Comparison of ENCODE assay signal across 10 cellular contexts in the genomic region with DNA sequence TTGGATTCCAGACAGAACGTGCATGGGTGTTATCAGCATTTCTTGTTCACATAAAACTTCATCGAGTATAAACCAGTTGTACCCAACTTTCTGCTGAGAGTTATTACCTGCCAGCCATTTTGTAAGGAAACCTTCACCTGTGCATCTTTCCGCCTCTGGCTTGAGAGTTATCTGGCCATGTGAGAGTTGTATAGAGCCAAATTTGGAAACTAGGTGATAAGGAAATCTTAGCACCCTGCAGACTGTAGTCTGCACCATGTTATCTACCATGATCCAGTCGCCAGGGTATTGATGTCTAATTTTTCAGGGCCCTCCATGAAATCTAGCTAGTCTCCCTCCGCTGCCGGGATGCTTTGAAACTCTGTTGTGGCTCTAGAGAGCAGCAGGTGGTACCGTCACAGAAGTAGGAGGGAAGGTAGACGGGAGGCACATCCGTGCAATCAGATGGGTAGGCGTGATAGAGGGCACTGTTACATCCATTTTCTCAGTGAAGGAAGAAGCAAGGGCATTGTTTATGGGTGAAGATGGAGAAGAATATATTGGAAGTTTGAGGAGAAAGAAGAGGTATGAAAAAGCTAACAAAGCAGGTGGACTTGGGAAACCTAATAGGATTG. TPM values are rescaled to one million over a fixed set of nuclear protein-coding genes. Genes with fewer than 3 reads are reported as not detected.
DNase-seq lines count a peak whose midpoint lies in the region; ATAC-seq and TF ChIP-seq lines count a peak whose summit lies in the region.
"Had no signal": no experiment of that assay in that cellular context is flagged by ENCODE, and none has a peak within 500 bp of the region (broad histone marks: within the 10 kb centered on the region; RNA-seq: fewer than 3 reads in every experiment).

No MANE protein-coding gene starts in this region.

- in situ Hi-C loops in mammary epithelial cell (cut with MboI; ENCODE audit: low sequenced_read_pairs in 2 of 2) = no loop called here

- BruUV-seq in mammary epithelial cell (replicated peaks; lab: Mats Ljungman, UMichigan) = no TSS peak

- peak overlapping the region; percentile 74 for H3K4me2 ChIP-seq in mammary epithelial cell (ENCODE audit: insufficient read depth, low read depth, low read length)

- 75 to 77% (median 76%) methylated on average over 10 of the region's 10 CpGs for WGBS in heart left ventricle, 4 donors
- WGBS in mammary epithelial cell (ENCODE audit: low coverage, missing lambda C conversion rate) = 75% methylated on average over 9 of the region's 10 CpGs
- WGBS in aorta, 2 donors = 69 to 75% methylated on average over 10 of the region's 10 CpGs

- H4K20me1 ChIP-seq in mammary epithelial cell (ENCODE audit: insufficient read depth, low read length) = no peaks in the 10 kb centered on the region

- H3K79me2 ChIP-seq in mammary epithelial cell (ENCODE audit: insufficient read depth, low read length) = peaks cover 34% of the 10 kb centered on the region

- H2AFZ ChIP-seq in mammary epithelial cell (ENCODE audit: low read depth, low read length) = peak overlapping the region; percentile 80

- no peaks in the 10 kb centered on the region for H3K9me3 Mint-ChIP-seq in memory B cell
- H3K9me3 Mint-ChIP-seq: IgD-negative memory B cell; stimulated activated naive CD8-positive, alpha-beta T cell treated with anti-CD3 and anti-CD28 coated beads, Interleukin-15, Interleukin-2, amounts not matched to agents 100 ng/mL and 50 ng/mL, for 24 hours had no signal

- H3K4me3 ChIP-seq in heart left ventricle = peak overlapping the region in 11 of 12 donors; percentile 50 to 97 (median 94)
- H3K4me3 ChIP-seq in right atrium auricular region = peak overlapping the region in 1 of 2 donors; percentile 87
- peak overlapping the region; percentile 56 to 96 (median 74) for H3K4me3 ChIP-seq in mammary epithelial cell (replicated peaks in 1 of 3; ENCODE audit: insufficient read depth in 1 of 3, low read depth in 2 of 3, low read length in 3 of 3)
- peak overlapping the region; percentile 88 to 95 for H3K4me3 ChIP-seq in aorta (ENCODE audit: low read length in 2 of 2)

- CTCF ChIA-PET in mammary epithelial cell (lab: Charles Lee; ENCODE audit: low non-redundant PET) = interaction anchor here (0.5 to 0.6 kb wide), 2 partner anchors 66 to 389 kb away, joined by 3 read pairs; a partner anchor contains a TSS

- DNase-seq in heart left ventricle (no peak), right atrium auricular region (ENCODE audit: low spot score) (no peak), mammary epithelial cell (peak; percentile 4), memory B cell (ENCODE audit: low spot score in 2 of 2) (no peak), aorta (no peak), T-helper 17 cell (no peak), ureter (ENCODE audit: low spot score) (no peak), SHP77 treated with DMSO at 0.1 percent for 48 hours (lab: John Stamatoyannopoulos, UW) (no peak)

- H3K4me3 Mint-ChIP-seq in memory B cell (no peak overlapping the region), T-helper 17 cell (no peak overlapping the region)
- H3K4me3 Mint-ChIP-seq: stimulated activated naive CD8-positive, alpha-beta T cell treated with anti-CD3 and anti-CD28 coated beads, Interleukin-15, Interleukin-2, amounts not matched to agents 100 ng/mL and 50 ng/mL, for 24 hours had no signal

- peaks cover 3% of the 10 kb centered on the region for H3K4me1 Mint-ChIP-seq in memory B cell
- H3K4me1 Mint-ChIP-seq in T-helper 17 cell = peaks cover 3% of the 10 kb centered on the region

- H3K27ac Mint-ChIP-seq in memory B cell = peak overlapping the region; percentile 87
- no peak overlapping the region for H3K27ac Mint-ChIP-seq in T-helper 17 cell

- peaks cover 0 to 32% (median 10%) of the 10 kb centered on the region in 12 donors for H3K4me1 ChIP-seq in heart left ventricle
- peaks cover 0 to 28% of the 10 kb centered on the region in 2 donors for H3K4me1 ChIP-seq in right atrium auricular region
- no peaks in the 10 kb centered on the region for H3K4me1 ChIP-seq in mammary epithelial cell (ENCODE audit: insufficient read depth, low read length)
- peaks cover 0 to 3% of the 10 kb centered on the region in 2 donors for H3K4me1 ChIP-seq in aorta (ENCODE audit: control insufficient read depth in 1 of 2, insufficient read depth in 2 of 2, low read length in 2 of 2)

- peaks cover 0 to 33% (median 19%) of the 10 kb centered on the region in 9 donors for H3K36me3 ChIP-seq in heart left ventricle
- peaks cover 10% of the 10 kb centered on the region for H3K36me3 ChIP-seq in right atrium auricular region
- peaks cover 10% of the 10 kb centered on the region for H3K36me3 ChIP-seq in mammary epithelial cell (ENCODE audit: insufficient read depth, low read length)
- H3K36me3 ChIP-seq in aorta (ENCODE audit: control insufficient read depth in 1 of 2, insufficient read depth in 2 of 2, low read length in 1 of 2) = no peaks in the 10 kb centered on the region

- H3K27me3 Mint-ChIP-seq in memory B cell (no peaks in the 10 kb centered on the region), T-helper 17 cell (no peaks in the 10 kb centered on the region)
- H3K27me3 Mint-ChIP-seq: IgD-negative memory B cell; stimulated activated naive CD8-positive, alpha-beta T cell treated with anti-CD3 and anti-CD28 coated beads, Interleukin-15, Interleukin-2, amounts not matched to agents 100 ng/mL and 50 ng/mL, for 24 hours had no signal

- peak overlapping the region; percentile 62 for H3K9ac ChIP-seq in mammary epithelial cell (ENCODE audit: insufficient read depth, low read length)

- peaks cover 0 to 4% (median 0%) of the 10 kb centered on the region in 12 donors for H3K9me3 ChIP-seq in heart left ventricle
- no peaks in the 10 kb centered on the region for H3K9me3 ChIP-seq in right atrium auricular region
- H3K9me3 ChIP-seq in mammary epithelial cell (replicated peaks; ENCODE audit: insufficient read depth, low read length) = no peaks in the 10 kb centered on the region
- no peaks in the 10 kb centered on the region for H3K9me3 ChIP-seq in aorta (ENCODE audit: control insufficient read depth, low read length)
- no peaks in the 10 kb centered on the region for H3K9me3 ChIP-seq in T-helper 17 cell (ENCODE audit: control insufficient read depth, low read length, poor library complexity, severe bottlenecking)

- TF ChIP-seq CTCF in heart left ventricle (IDR thresholded peaks at IDR 0.05) (no peak), right atrium auricular region (IDR thresholded peaks at IDR 0.05) (no peak), mammary epithelial cell (conservative IDR thresholded peaks at IDR 0.05 in 1 of 2, IDR thresholded peaks at IDR 0.05 in 1 of 2; ENCODE audit: extremely low read depth in 1 of 2, insufficient read depth in 1 of 2, low read depth in 1 of 2, low read length in 2 of 2) (no peak)

- peaks cover 10% of the 10 kb centered on the region for H3K36me3 Mint-ChIP-seq in memory B cell
- no peaks in the 10 kb centered on the region for H3K36me3 Mint-ChIP-seq in T-helper 17 cell (ENCODE audit: low read depth)
- H3K36me3 Mint-ChIP-seq: IgD-negative memory B cell had no signal

- TF ChIP-seq POLR2A in heart left ventricle (IDR thresholded peaks at IDR 0.05) = no peak

- H3K27ac ChIP-seq in heart left ventricle = no peak overlapping the region
- no peak overlapping the region for H3K27ac ChIP-seq in right atrium auricular region
- H3K27ac ChIP-seq in mammary epithelial cell (ENCODE audit: insufficient read depth, low read depth, low read length) = no peak overlapping the region
- H3K27ac ChIP-seq in aorta (ENCODE audit: low read depth in 1 of 2, low read length in 2 of 2) = peak overlapping the region in 1 of 2 donors; percentile 25

- H3K27me3 ChIP-seq in heart left ventricle (no peaks in the 10 kb centered on the region), right atrium auricular region (no peaks in the 10 kb centered on the region), mammary epithelial cell (ENCODE audit: insufficient read depth, low read length) (no peaks in the 10 kb centered on the region), aorta (ENCODE audit: control insufficient read depth in 1 of 2, insufficient read depth in 2 of 2, low read length in 1 of 2) (no peaks in the 10 kb centered on the region)

- ATAC-seq in heart left ventricle (no peak), memory B cell (ENCODE audit: low read depth) (no peak), aorta (ENCODE audit: low FRiP score) (no peak), T-helper 17 cell (no peak)

- dilution Hi-C loops in mammary epithelial cell (cut with HindIII; ENCODE audit: low sequenced_read_pairs) = no loop called here

- intact Hi-C loops in heart left ventricle (cut with DNase I) = loop anchor here in 3 of 10 donors (5.0 to 10.0 kb wide), 5 partner anchors 66 to 893 kb away; a partner anchor contains a TSS
- intact Hi-C loops in mammary epithelial cell (cut with micrococcal nuclease) = no loop called here
- intact Hi-C loops in aorta (cut with DNase I) = loop anchor here (5.0 to 10.0 kb wide), 2 partner anchors 63 to 66 kb away; a partner anchor contains a TSS

RNA-seq across cellular contexts. Expression of a gene that starts 1.2 kb away (rescaled TPM):
- total RNA-seq in heart left ventricle = 10 to 100 TPM in 7 of 9 donors, 1 to 10 TPM in 2; 6.7 to 15.5 (median 12.5) TPM
- polyA plus RNA-seq in heart left ventricle = 10 to 100 TPM; 10.6 to 11.3 TPM
- 10 to 100 TPM in 1 of 2 donors, 1 to 10 TPM in 1; 9.9 to 10.3 TPM for total RNA-seq in right atrium auricular region
- total RNA-seq in mammary epithelial cell = 10 to 100 TPM; 22.3 to 28.1 TPM
- 9.5 TPM for polyA plus RNA-seq in mammary epithelial cell
- polyA minus RNA-seq in mammary epithelial cell = 13.1 TPM
- 10 to 100 TPM; 29.3 to 41.2 TPM for total RNA-seq in aorta
- 10 to 100 TPM; 25.3 to 56.3 TPM for polyA plus RNA-seq in aorta
- 10 to 100 TPM; 36.2 to 41.4 TPM for total RNA-seq in T-helper 17 cell
- total RNA-seq in ureter = 44.0 TPM
